Comparison of ENCODE assay signal across 21 cellular contexts in genomic region chr3:183050706-183051105, GRCh38. TPM values are rescaled to one million over a fixed set of nuclear protein-coding genes. Genes with fewer than 3 reads are reported as not detected.
A peak's percentile ranks its signal among the peaks of the same experiment; 100 is the strongest.
DNase-seq lines count a peak whose midpoint lies in the region; ATAC-seq, FAIRE-seq and TF ChIP-seq lines count a peak whose summit lies in the region.
"Had no signal": no experiment of that assay in that cellular context is flagged by ENCODE, and none has a peak within 500 bp of the region (broad histone marks: within the 10 kb centered on the region; RNA-seq: fewer than 3 reads in every experiment).

No MANE protein-coding gene starts in this region.

- no peak overlapping the region for H2AFZ ChIP-seq in endothelial cell of umbilical vein (ENCODE audit: low read depth, low read length)

- H3K4me3 ChIP-seq in Panc1 (ENCODE audit: low read depth in 2 of 2, low read length in 2 of 2) (no peak overlapping the region), bronchial epithelial cell (ENCODE audit: low read depth, low read length) (no peak overlapping the region), endothelial cell of umbilical vein (replicated peaks in 1 of 3; ENCODE audit: insufficient read depth in 1 of 3, low read depth in 1 of 3, low read length in 3 of 3) (no peak overlapping the region)
- H3K4me3 ChIP-seq: HAP-1 had no signal

- no peak overlapping the region for H3K4me3 Mint-ChIP-seq in glutamatergic neuron (ENCODE audit: unreplicated experiment)
- H3K4me3 Mint-ChIP-seq: CD4-positive, CD25-positive, alpha-beta regulatory T cell; CD8-positive, alpha-beta memory T cell had no signal

- H3K4me1 ChIP-seq in Panc1 (ENCODE audit: control insufficient read depth, insufficient read depth, low read length) = no peaks in the 10 kb centered on the region
- H3K4me1 ChIP-seq in endothelial cell of umbilical vein (ENCODE audit: control insufficient read depth, extremely low read depth, insufficient read depth, low read length) = no peaks in the 10 kb centered on the region
- H3K4me1 ChIP-seq: BE2C, Caco-2, HAP-1 had no signal

- DNase-seq in Panc1 (ENCODE audit: low read depth, low spot score) (no peak), bronchial epithelial cell (ENCODE audit: low read depth) (peak; percentile 2), endothelial cell of umbilical vein (ENCODE audit: low read depth, low spot score) (peak; percentile 12), COR-L47 (lab: John Stamatoyannopoulos, UW) (no peak), glutamatergic neuron (no peak), GM10248 (ENCODE audit: extremely low spot score) (no peak)
- DNase-seq: ACHN; BE2C; C1 segment of cervical spinal cord; Caco-2; CD4-positive, CD25-positive, alpha-beta regulatory T cell; CD8-positive, alpha-beta memory T cell; DMS153; DMS79; GDM1; IMR-90; KBM-7 had no signal

- dilution Hi-C loops in endothelial cell of umbilical vein (cut with MboI; ENCODE audit: extremely low pct_ligation_motif_present, low sequenced_read_pairs) = no loop called here

- no peaks in the 10 kb centered on the region for H4K20me1 ChIP-seq in endothelial cell of umbilical vein (replicated peaks; ENCODE audit: control insufficient read depth, extremely low read depth, insufficient read depth, low read length)

- no peak overlapping the region for H3K4me2 ChIP-seq in endothelial cell of umbilical vein (ENCODE audit: insufficient read depth, low read length)

- intact Hi-C loops in Panc1 (cut with micrococcal nuclease; ENCODE audit: unreplicated experiment) (no loop called here), endothelial cell of umbilical vein (cut with micrococcal nuclease) (no loop called here)

- no peaks in the 10 kb centered on the region for H3K79me2 ChIP-seq in endothelial cell of umbilical vein (ENCODE audit: control insufficient read depth, insufficient read depth, low read length)

- H3K27me3 Mint-ChIP-seq in glutamatergic neuron (ENCODE audit: unreplicated experiment) = no peaks in the 10 kb centered on the region
- H3K27me3 Mint-ChIP-seq: CD4-positive, CD25-positive, alpha-beta regulatory T cell; CD8-positive, alpha-beta memory T cell had no signal

- H3K27me3 ChIP-seq in Panc1 (ENCODE audit: control insufficient read depth, insufficient read depth, low read length) (no peaks in the 10 kb centered on the region), bronchial epithelial cell (ENCODE audit: control insufficient read depth, insufficient read depth, low read length) (no peaks in the 10 kb centered on the region), endothelial cell of umbilical vein (ENCODE audit: control insufficient read depth in 2 of 2, insufficient read depth in 2 of 2, low read length in 2 of 2) (no peaks in the 10 kb centered on the region)
- H3K27me3 ChIP-seq: BE2C had no signal

- no peak for TF ChIP-seq POLR2A in endothelial cell of umbilical vein (IDR thresholded peaks at IDR 0.05; ENCODE audit: low read depth, low read length)

- H3K36me3 ChIP-seq in Panc1 (ENCODE audit: control insufficient read depth, insufficient read depth, low read length) = no peaks in the 10 kb centered on the region
- no peaks in the 10 kb centered on the region for H3K36me3 ChIP-seq in bronchial epithelial cell (ENCODE audit: control insufficient read depth, insufficient read depth, low read length)
- peaks cover 0 to 2% of the 10 kb centered on the region in 2 experiments for H3K36me3 ChIP-seq in endothelial cell of umbilical vein (ENCODE audit: control insufficient read depth in 2 of 2, extremely low read depth in 1 of 2, insufficient read depth in 2 of 2, low read length in 2 of 2)

- TF ChIP-seq CTCF in Panc1 (IDR thresholded peaks at IDR 0.05) (no peak), bronchial epithelial cell (IDR thresholded peaks at IDR 0.05; ENCODE audit: insufficient read depth, low read length, severe bottlenecking) (no peak), endothelial cell of umbilical vein (IDR thresholded peaks at IDR 0.05; ENCODE audit: extremely low read depth in 1 of 2, insufficient read depth in 1 of 2, low read depth in 1 of 2, low read length in 2 of 2) (no peak), glutamatergic neuron (IDR thresholded peaks at IDR 0.05; ENCODE audit: partially characterized antibody, unreplicated experiment) (no peak), GM10248 (IDR thresholded peaks at IDR 0.05; ENCODE audit: control extremely low read depth, extremely low read depth, low read depth, missing control alignments) (no peak)

- CTCF ChIA-PET in Panc1 (lab: Charles Lee) = no interaction called here
- CTCF ChIA-PET in endothelial cell of umbilical vein (lab: Charles Lee) = interaction anchor here (1.2 kb wide), 1 partner anchor 10 kb away, joined by 3 read pairs; no protein-coding TSS in a partner anchor
- CTCF ChIA-PET in GM10248 (lab: Yijun Ruan, JAX) = interaction anchor here (1.6 to 2.3 kb wide), 2 partner anchors 11 to 19 kb away, joined by 5 read pairs; no protein-coding TSS in a partner anchor

- ATAC-seq in Panc1 (no peak), HG03342 (IDR thresholded peaks at IDR 0.05; ENCODE audit: unreplicated experiment) (no peak)

- FAIRE-seq in bronchial epithelial cell (lab: Jason Lieb, UNC) (no peak), endothelial cell of umbilical vein (lab: Jason Lieb, UNC) (no peak)
- FAIRE-seq: D721Med, H1 had no signal

- in situ Hi-C loops in Panc1 (cut with HindIII; ENCODE audit: low pct_unique_long_range_greater_than_20kb, low sequenced_read_pairs) = no loop called here

- H3K27ac ChIP-seq in Panc1 (ENCODE audit: low read length) (no peak overlapping the region), endothelial cell of umbilical vein (ENCODE audit: insufficient read depth, low read depth, low read length) (no peak overlapping the region)

- no peaks in the 10 kb centered on the region for H3K9me3 ChIP-seq in Panc1 (ENCODE audit: control insufficient read depth, insufficient read depth, low read depth, low read length)
- H3K9me3 ChIP-seq in endothelial cell of umbilical vein (replicated peaks; ENCODE audit: control insufficient read depth, insufficient read depth, low read length) = no peaks in the 10 kb centered on the region
- H3K9me3 ChIP-seq: BE2C, Caco-2, HAP-1 had no signal

- no peak overlapping the region for H3K27ac Mint-ChIP-seq in glutamatergic neuron (ENCODE audit: unreplicated experiment)
- H3K27ac Mint-ChIP-seq: CD4-positive, CD25-positive, alpha-beta regulatory T cell had no signal

- BruUV-seq in Panc1 (replicated peaks; lab: Mats Ljungman, UMichigan) = TSS peak; percentile 46
- BruUV-seq in endothelial cell of umbilical vein (replicated peaks; lab: Mats Ljungman, UMichigan) = no TSS peak

- H3K9me1 ChIP-seq in endothelial cell of umbilical vein (replicated peaks; ENCODE audit: control insufficient read depth, extremely low read depth, insufficient read depth, low read length) = no peaks in the 10 kb centered on the region

- peaks cover 10% of the 10 kb centered on the region for H3K36me3 Mint-ChIP-seq in glutamatergic neuron (ENCODE audit: unreplicated experiment)

- H3K4me1 Mint-ChIP-seq in glutamatergic neuron (ENCODE audit: low read depth, unreplicated experiment) = no peaks in the 10 kb centered on the region

- POLR2A ChIA-PET in Panc1 (lab: Charles Lee) (no interaction called here), endothelial cell of umbilical vein (lab: Charles Lee) (interaction anchor here (0.6 kb wide), 1 partner anchor 351 kb away, joined by 3 read pairs; no protein-coding TSS in a partner anchor), GM10248 (lab: Yijun Ruan, JAX) (no interaction called here)

- no peaks in the 10 kb centered on the region for H3K9me3 Mint-ChIP-seq in glutamatergic neuron (ENCODE audit: unreplicated experiment)

- no peak overlapping the region for H3K9ac ChIP-seq in endothelial cell of umbilical vein (replicated peaks; ENCODE audit: extremely low read depth, insufficient read depth, low read length)

TF ChIP-seq in endothelial cell of umbilical vein, 7 proteins besides CTCF, POLR2A, EP300 and RAD21:
- TF ChIP-seq, protein P1, sequence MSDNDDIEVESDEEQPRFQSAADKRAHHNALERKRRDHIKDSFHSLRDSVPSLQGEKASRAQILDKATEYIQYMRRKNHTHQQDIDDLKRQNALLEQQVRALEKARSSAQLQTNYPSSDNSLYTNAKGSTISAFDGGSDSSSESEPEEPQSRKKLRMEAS (IDR thresholded peaks at IDR 0.05; ENCODE audit: insufficient read depth, insufficient read length) = no peak
- no peak for TF ChIP-seq POLR2AphosphoS5 (IDR thresholded peaks at IDR 0.05; ENCODE audit: insufficient read depth, low read depth, low read length)
- TF ChIP-seq EZH2 (IDR thresholded peaks at IDR 0.05; ENCODE audit: borderline replicate concordance, low read depth, low read length, severe bottlenecking) = no peak
- no peak for TF ChIP-seq MYC (IDR thresholded peaks at IDR 0.05; ENCODE audit: low read depth, low read length)
- no peak for TF ChIP-seq JUN (IDR thresholded peaks at IDR 0.05; ENCODE audit: borderline replicate concordance, insufficient read depth, insufficient read length, low read depth)
- TF ChIP-seq FOS (IDR thresholded peaks at IDR 0.05; ENCODE audit: borderline replicate concordance, insufficient read depth, low read length) = no peak
- TF ChIP-seq GATA2 (IDR thresholded peaks at IDR 0.05; ENCODE audit: insufficient read depth, insufficient read length, low read depth, low read length) = no peak

RNA-seq across cellular contexts. Expression of gene MCCC1, which starts 48.6 kb away (rescaled TPM):
- total RNA-seq in Panc1 (2021; ENCODE audit: unreplicated experiment) (24.2 TPM), bronchial epithelial cell (17.9 and 20.2 TPM in 2 replicates), endothelial cell of umbilical vein (19.7 and 22.7 TPM in 2 replicates), glutamatergic neuron (ENCODE audit: unreplicated experiment) (17.9 TPM)
- polyA plus RNA-seq in Panc1 (2012; ENCODE audit: insufficient read length) = 28.0 TPM
- 7.5 and 9.2 TPM in 2 replicates for polyA plus RNA-seq in endothelial cell of umbilical vein
- 10.6 and 11.5 TPM in 2 replicates for polyA plus RNA-seq in endothelial cell of umbilical vein (2011; cell fraction: cytosol; rRNA removed)
- polyA plus RNA-seq in endothelial cell of umbilical vein (2011; cell fraction: nucleus; rRNA removed) = 25.1 and 30.4 TPM in 2 replicates
- 17.0 and 17.4 TPM in 2 replicates for polyA plus RNA-seq in endothelial cell of umbilical vein (2012)
- 17.8 and 20.7 TPM in 2 replicates for polyA minus RNA-seq in endothelial cell of umbilical vein
- 12.1 TPM for polyA minus RNA-seq in endothelial cell of umbilical vein (2011; cell fraction: cytosol; rRNA and poly(A)+ RNA removed)
- 17.5 and 29.3 TPM in 2 replicates for polyA minus RNA-seq in endothelial cell of umbilical vein (2011; cell fraction: nucleus; rRNA and poly(A)+ RNA removed)

Comparison
In these comparisons a context has a peak if more than half of its experiments do, and no peak if none do; other contexts are left out.
1. DNase-seq: peak in bronchial epithelial cell (single experiment) and endothelial cell of umbilical vein (single experiment); none in Panc1 (single experiment), COR-L47 (single experiment), glutamatergic neuron (single experiment) and GM10248 (single experiment).